ENCODE assay signal across 20 cellular contexts in the genomic region with DNA sequence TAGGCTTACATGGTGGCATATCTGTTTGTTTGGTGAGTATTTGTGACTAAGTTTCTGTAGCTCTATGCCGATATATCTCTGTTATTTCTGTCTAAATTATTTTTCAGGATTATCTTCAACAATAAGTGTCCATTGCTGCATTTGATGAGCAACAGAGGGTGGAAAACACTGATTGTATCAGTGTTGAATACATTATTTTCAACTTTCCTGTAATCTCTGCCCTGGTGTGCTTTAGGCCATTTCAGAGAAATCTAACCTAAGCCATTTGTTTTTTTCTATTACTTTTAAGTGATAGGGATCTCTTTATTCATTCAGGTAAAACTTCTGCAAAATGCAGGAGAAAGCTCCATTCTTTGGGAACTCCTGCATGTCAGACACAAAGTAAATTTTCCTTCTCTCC.
"Had no signal": no experiment of that assay in that cellular context is flagged by ENCODE, and none has a peak within 500 bp of the region (broad histone marks: within the 10 kb centered on the region; RNA-seq: fewer than 3 reads in every experiment).

No MANE protein-coding gene starts in this region.

- DNase-seq: activated CD4-positive, alpha-beta T cell treated with anti-CD3 and anti-CD28 coated beads for 48 hours; activated CD4-positive, CD25-positive, alpha-beta regulatory T cell; cortex of kidney; effector memory CD8-positive, alpha-beta T cell; erythroblast; islet precursor cell; left ventricle myocardium superior; pancreas; stimulated activated CD4-positive, alpha-beta T cell treated with anti-CD3 and anti-CD28 coated beads, Interleukin-12 subunit alpha, Interleukin-12 subunit beta, amount 100 ng/mL, for 4 hours; stomach; thyroid gland; upper lobe of left lung had no signal

- H3K27ac ChIP-seq: gastroesophageal sphincter, hepatocyte, pancreas, prostate gland, SJSA1, skin epidermis, stomach, thyroid gland, upper lobe of left lung, vagina had no signal

- H3K27ac Mint-ChIP-seq: activated T-helper 17 cell treated with anti-CD3 and anti-CD28 coated beads, Interleukin-2, amount 50 U/mL, for 72 hours had no signal

- H3K4me1 ChIP-seq: gastroesophageal sphincter, pancreas, prostate gland, SJSA1, stomach, thyroid gland, upper lobe of left lung, vagina had no signal

- H3K9me3 ChIP-seq: gastroesophageal sphincter, pancreas, prostate gland, SJSA1, thyroid gland, upper lobe of left lung, vagina had no signal

- H3K4me3 Mint-ChIP-seq: effector memory CD8-positive, alpha-beta T cell had no signal

- H3K27me3 ChIP-seq: hepatocyte, pancreas, SJSA1, stomach, thyroid gland, upper lobe of left lung, vagina had no signal

- H2AFZ ChIP-seq: hepatocyte had no signal

- H3K4me3 ChIP-seq: gastroesophageal sphincter, hepatocyte, pancreas, prostate gland, SJSA1, skin epidermis, stomach, thyroid gland, upper lobe of left lung, vagina had no signal

- H3K4me2 ChIP-seq: hepatocyte had no signal

- H3K9me3 Mint-ChIP-seq: activated T-helper 17 cell treated with anti-CD3 and anti-CD28 coated beads, Interleukin-2, amount 50 U/mL, for 72 hours; effector memory CD8-positive, alpha-beta T cell had no signal

- H3K36me3 ChIP-seq: gastroesophageal sphincter, pancreas, prostate gland, SJSA1, stomach, thyroid gland, upper lobe of left lung, vagina had no signal

- H3K79me2 ChIP-seq: hepatocyte had no signal

- H3K27me3 Mint-ChIP-seq: effector memory CD8-positive, alpha-beta T cell had no signal

- ATAC-seq: effector memory CD8-positive, alpha-beta T cell; gastroesophageal sphincter; left ventricle myocardium superior; pancreas; sciatic nerve had no signal
